Comparison of ENCODE assay signal across 16 cellular contexts in genomic region chr6:50198245-50198644, GRCh38.
A peak's percentile ranks its signal among the peaks of the same experiment; 100 is the strongest.
DNase-seq lines count a peak whose midpoint lies in the region; ATAC-seq, FAIRE-seq and TF ChIP-seq lines count a peak whose summit lies in the region.
"Had no signal": no experiment of that assay in that cellular context is flagged by ENCODE, and none has a peak within 500 bp of the region (broad histone marks: within the 10 kb centered on the region; RNA-seq: fewer than 3 reads in every experiment).

No MANE protein-coding gene starts in this region.

- H3K27ac Mint-ChIP-seq in activated CD8-positive, alpha-beta memory T cell treated with anti-CD3 and anti-CD28 coated beads, Interleukin-2, amount 10 ng/mL, durations not matched to agents 7 days and 5 days = no peak overlapping the region
- no peak overlapping the region for H3K27ac Mint-ChIP-seq in endothelial cell (ENCODE audit: unreplicated experiment)
- H3K27ac Mint-ChIP-seq: CD4-positive, CD25-positive, alpha-beta regulatory T cell; HFFc6 had no signal

- no peaks in the 10 kb centered on the region for H3K4me1 Mint-ChIP-seq in activated CD8-positive, alpha-beta memory T cell treated with anti-CD3 and anti-CD28 coated beads, Interleukin-2, amount 10 ng/mL, durations not matched to agents 7 days and 5 days
- H3K4me1 Mint-ChIP-seq in endothelial cell (ENCODE audit: unreplicated experiment) = no peaks in the 10 kb centered on the region
- H3K4me1 Mint-ChIP-seq: CD4-positive, CD25-positive, alpha-beta regulatory T cell had no signal

- H2BK120ac ChIP-seq in H1 (replicated peaks; ENCODE audit: low read depth, low read length) = no peak overlapping the region

- H3K4me1 ChIP-seq in H1 (replicated peaks in 1 of 4; ENCODE audit: control insufficient read depth in 3 of 4, insufficient read depth in 4 of 4, low read length in 3 of 4) = no peaks in the 10 kb centered on the region; a peak in 1 of 7 replicates
- H3K4me1 ChIP-seq: BLaER1 treated with 17β-estradiol and CSF1 and Interleukin-3, amounts not matched to agents 10 nM and 100 nM had no signal

- no peaks in the 10 kb centered on the region for H3K27me3 ChIP-seq in H1 (replicated peaks in 1 of 4; ENCODE audit: control insufficient read depth in 3 of 4, extremely low read depth in 1 of 4, insufficient read depth in 3 of 4, low read length in 3 of 4)
- H3K27me3 ChIP-seq: BLaER1 treated with 17β-estradiol and CSF1 and Interleukin-3, amounts not matched to agents 10 nM and 100 nM had no signal

- no peak overlapping the region for H4K5ac ChIP-seq in H1 (ENCODE audit: insufficient read length, low read depth, low read length)

- no peak for TF ChIP-seq POLR2A in H1 (IDR thresholded peaks at IDR 0.05; ENCODE audit: control extremely low read depth in 1 of 2, low read depth in 2 of 2, low read length in 2 of 2)

- no peak overlapping the region for H3K4me2 ChIP-seq in H1 (ENCODE audit: insufficient read depth in 1 of 2, low read depth in 2 of 2, low read length in 2 of 2)
- H3K4me2 ChIP-seq: BLaER1 treated with 17β-estradiol and CSF1 and Interleukin-3, amounts not matched to agents 10 nM and 100 nM had no signal

- ATAC-seq in activated CD8-positive, alpha-beta memory T cell treated with anti-CD3 and anti-CD28 coated beads, Interleukin-2, amount 10 ng/mL, durations not matched to agents 7 days and 5 days = no peak
- ATAC-seq in GM18909 (IDR thresholded peaks at IDR 0.05; ENCODE audit: poor library complexity, unreplicated experiment) = no peak

- TF ChIP-seq EP300 in H1 (IDR thresholded peaks at IDR 0.05; ENCODE audit: borderline replicate concordance in 1 of 2, low read depth in 2 of 2, low read length in 2 of 2) = no peak

- no peaks in the 10 kb centered on the region for H3K36me3 ChIP-seq in H1 (ENCODE audit: control insufficient read depth in 2 of 4, insufficient read depth in 4 of 4, low read length in 3 of 4)
- H3K36me3 ChIP-seq: BLaER1 treated with 17β-estradiol and CSF1 and Interleukin-3, amounts not matched to agents 10 nM and 100 nM had no signal

- H3K27ac ChIP-seq in H1 (ENCODE audit: low read depth, low read length) = no peak overlapping the region
- H3K27ac ChIP-seq: 22Rv1; BLaER1 treated with 17β-estradiol and CSF1 and Interleukin-3, amounts not matched to agents 10 nM and 100 nM; GM23248 had no signal

- FAIRE-seq in H1 (lab: Jason Lieb, UNC) = peak; percentile 82
- FAIRE-seq: GM18507 had no signal

- H2BK5ac ChIP-seq in H1 (ENCODE audit: low read depth, low read length) = no peak overlapping the region

- CTCF ChIA-PET in H1 (lab: Charles Lee; ENCODE audit: partially characterized antibody) = interaction anchor here (0.7 to 1.5 kb wide), 2 partner anchors 11 to 14 kb away, joined by 3 to 9 read pairs; no protein-coding TSS in a partner anchor
- CTCF ChIA-PET in activated CD8-positive, alpha-beta memory T cell treated with anti-CD3 and anti-CD28 coated beads, Interleukin-2, amount 10 ng/mL, durations not matched to agents 7 days and 5 days (lab: Charles Lee) = no interaction called here

- no peaks in the 10 kb centered on the region for H3K79me1 ChIP-seq in H1 (ENCODE audit: low read depth, low read length)

- no peaks in the 10 kb centered on the region for H3K36me3 Mint-ChIP-seq in activated CD8-positive, alpha-beta memory T cell treated with anti-CD3 and anti-CD28 coated beads, Interleukin-2, amount 10 ng/mL, durations not matched to agents 7 days and 5 days
- no peaks in the 10 kb centered on the region for H3K36me3 Mint-ChIP-seq in endothelial cell (ENCODE audit: low read depth, unreplicated experiment)
- H3K36me3 Mint-ChIP-seq: CD4-positive, CD25-positive, alpha-beta regulatory T cell had no signal

- no peak overlapping the region for H3K14ac ChIP-seq in H1 (ENCODE audit: insufficient read length)

- H3K56ac ChIP-seq in H1 (replicated peaks; ENCODE audit: insufficient read length, low read depth, low read length) = no peak overlapping the region

- no peak overlapping the region for H2BK20ac ChIP-seq in H1 (ENCODE audit: low read length)

- H4K8ac ChIP-seq in H1 (ENCODE audit: extremely low read depth, insufficient read depth, low read length) = no peak overlapping the region

- H2AFZ ChIP-seq in H1 (ENCODE audit: low read length) = no peak overlapping the region
- H2AFZ ChIP-seq: GM23248 had no signal

- DNase-seq in NCI-H82 (lab: John Stamatoyannopoulos, UW) = peak; percentile 19
- DNase-seq in NCI-H82 treated with DMSO at 0.1 percent for 48 hours (lab: John Stamatoyannopoulos, UW; ENCODE audit: unreplicated experiment) = no peak
- no peak for DNase-seq in H1 (ENCODE audit: low read depth in 1 of 2, low spot score in 2 of 2)
- DNase-seq in iPS-NIHi7 (ENCODE audit: extremely low spot score) = peak; percentile 19
- no peak for DNase-seq in activated CD8-positive, alpha-beta memory T cell treated with anti-CD3 and anti-CD28 coated beads, Interleukin-2, amount 10 ng/mL, durations not matched to agents 7 days and 5 days
- DNase-seq in activated CD4-positive, alpha-beta T cell treated with anti-CD3 and anti-CD28 coated beads for 4 hours = no peak
- DNase-seq in endothelial cell (ENCODE audit: low spot score) = no peak
- DNase-seq: CD4-positive, CD25-positive, alpha-beta regulatory T cell; DMS53; GM23248; HCEC 1CT; HFFc6 had no signal

- POLR2A ChIA-PET in H1 (lab: Charles Lee; ENCODE audit: partially characterized antibody) = no interaction called here

- H2BK15ac ChIP-seq in H1 (ENCODE audit: low read length) = no peak overlapping the region

- no peaks in the 10 kb centered on the region for H3K9me3 ChIP-seq in H1 (ENCODE audit: insufficient read depth in 2 of 2, low read depth in 1 of 2, low read length in 1 of 2)
- H3K9me3 ChIP-seq: BLaER1 treated with 17β-estradiol and CSF1 and Interleukin-3, amounts not matched to agents 10 nM and 100 nM had no signal

- H2BK12ac ChIP-seq in H1 (ENCODE audit: low read depth, low read length) = no peak overlapping the region

- H3K4ac ChIP-seq in H1 (replicated peaks; ENCODE audit: insufficient read length, low read depth, low read length) = no peak overlapping the region

- H2AK5ac ChIP-seq in H1 (ENCODE audit: low read depth, low read length) = no peak overlapping the region

- H4K20me1 ChIP-seq in H1 (replicated peaks in 1 of 2; ENCODE audit: control insufficient read depth in 1 of 2, insufficient read depth in 2 of 2, low read length in 2 of 2) = no peaks in the 10 kb centered on the region
- H4K20me1 ChIP-seq: BLaER1 treated with 17β-estradiol and CSF1 and Interleukin-3, amounts not matched to agents 10 nM and 100 nM had no signal

- 90% methylated on average over 4 of the region's 4 CpGs; no CpG with 5 or more reads in 1 of the 2 experiments for WGBS in H1 (ENCODE audit: extremely low coverage in 1 of 2, insufficient coverage in 1 of 2, insufficient read length in 1 of 2, insufficient replicate concordance in 2 of 2, low coverage in 1 of 2, low lambda C conversion rate in 2 of 2, missing lambda C conversion rate in 1 of 2), 2 experiments

- H3K4me3 Mint-ChIP-seq in activated CD8-positive, alpha-beta memory T cell treated with anti-CD3 and anti-CD28 coated beads, Interleukin-2, amount 10 ng/mL, durations not matched to agents 7 days and 5 days = no peak overlapping the region
- no peak overlapping the region for H3K4me3 Mint-ChIP-seq in endothelial cell (ENCODE audit: unreplicated experiment)
- H3K4me3 Mint-ChIP-seq: CD4-positive, CD25-positive, alpha-beta regulatory T cell; HFFc6 had no signal

- no peak overlapping the region for H4K91ac ChIP-seq in H1 (replicated peaks; ENCODE audit: insufficient read length, low read length)

- H3K4me3 ChIP-seq in H1 (ENCODE audit: extremely low read depth in 1 of 4, insufficient read depth in 2 of 4, low read depth in 3 of 4, low read length in 4 of 4) = no peak overlapping the region
- H3K4me3 ChIP-seq: BLaER1 treated with 17β-estradiol and CSF1 and Interleukin-3, amounts not matched to agents 10 nM and 100 nM; GM23248 had no signal

- no peak overlapping the region for H3K23ac ChIP-seq in H1 (ENCODE audit: insufficient read length)

- no peaks in the 10 kb centered on the region for H3K23me2 ChIP-seq in H1 (ENCODE audit: low read depth, low read length)

- TF ChIP-seq CTCF in H1 (IDR thresholded peaks at IDR 0.05; ENCODE audit: control extremely low read depth in 1 of 3, insufficient read depth in 1 of 3, low read depth in 1 of 3, low read length in 3 of 3) (no peak), endothelial cell (IDR thresholded peaks at IDR 0.05; ENCODE audit: unreplicated experiment) (no peak)

- H3K9ac ChIP-seq in H1 (replicated peaks in 1 of 4; ENCODE audit: extremely low read depth in 1 of 4, low read depth in 3 of 4, low read length in 3 of 4) = no peak overlapping the region
- H3K9ac ChIP-seq: BLaER1 treated with 17β-estradiol and CSF1 and Interleukin-3, amounts not matched to agents 10 nM and 100 nM; GM23248 had no signal

- no peaks in the 10 kb centered on the region for H3K27me3 Mint-ChIP-seq in activated CD8-positive, alpha-beta memory T cell treated with anti-CD3 and anti-CD28 coated beads, Interleukin-2, amount 10 ng/mL, durations not matched to agents 7 days and 5 days
- no peaks in the 10 kb centered on the region for H3K27me3 Mint-ChIP-seq in endothelial cell (ENCODE audit: unreplicated experiment)
- H3K27me3 Mint-ChIP-seq: CD4-positive, CD25-positive, alpha-beta regulatory T cell had no signal

- no peaks in the 10 kb centered on the region for H3K79me2 ChIP-seq in H1 (ENCODE audit: control insufficient read depth in 1 of 2, insufficient read depth in 2 of 2, low read length in 2 of 2)

- H3K9me3 Mint-ChIP-seq in activated CD8-positive, alpha-beta memory T cell treated with anti-CD3 and anti-CD28 coated beads, Interleukin-2, amount 10 ng/mL, durations not matched to agents 7 days and 5 days (ENCODE audit: low read depth) = no peaks in the 10 kb centered on the region
- no peaks in the 10 kb centered on the region for H3K9me3 Mint-ChIP-seq in endothelial cell (ENCODE audit: unreplicated experiment)

- no peak for TF ChIP-seq RAD21 in H1 (IDR thresholded peaks at IDR 0.05 in 1 of 2, conservative IDR thresholded peaks at IDR 0.05 in 1 of 2; ENCODE audit: low read depth in 2 of 2, low read length in 2 of 2)

- H3K18ac ChIP-seq in H1 (ENCODE audit: extremely low read depth, low read length) = no peak overlapping the region

TF ChIP-seq in H1, 55 proteins besides CTCF, POLR2A, EP300 and RAD21:
- TF ChIP-seq SIX5 (IDR thresholded peaks at IDR 0.05; ENCODE audit: low read depth, low read length) (no peak), HDAC2 (IDR thresholded peaks at IDR 0.05; ENCODE audit: borderline replicate concordance in 1 of 2, low read depth in 2 of 2, low read length in 2 of 2) (no peak)

Comparison
In these comparisons a context has a peak if more than half of its experiments do, and no peak if none do; other contexts are left out.
1. DNase-seq: peak in NCI-H82 (single experiment) and iPS-NIHi7 (single experiment); none in NCI-H82 treated with DMSO at 0.1 percent for 48 hours (single experiment), H1 (0 of 2), activated CD8-positive, alpha-beta memory T cell treated with anti-CD3 and anti-CD28 coated beads, Interleukin-2, amount 10 ng/mL, durations not matched to agents 7 days and 5 days (single experiment), activated CD4-positive, alpha-beta T cell treated with anti-CD3 and anti-CD28 coated beads for 4 hours (0 of 2) and endothelial cell (single experiment).